ENCODE assay signal across 8 cellular contexts in genomic region chr2:85728883-85729824, GRCh38. TPM values are rescaled to one million over a fixed set of nuclear protein-coding genes. Genes with fewer than 3 reads are reported as not detected.
DNase-seq lines count a peak whose midpoint lies in the region; ATAC-seq and TF ChIP-seq lines count a peak whose summit lies in the region.

No MANE protein-coding gene starts in this region.

- no peak overlapping the region for H3K27ac ChIP-seq in CD4-positive, alpha-beta memory T cell (ENCODE audit: low read depth, low read length)
- no peak overlapping the region for H3K27ac ChIP-seq in SK-N-MC
- H3K27ac ChIP-seq in parathyroid adenoma, result peak overlapping the region; percentile 22
- H3K27ac ChIP-seq in transverse colon, result no peak overlapping the region

- H3K4me3 Mint-ChIP-seq in CD4-positive, alpha-beta memory T cell, result no peak overlapping the region
- H3K4me3 Mint-ChIP-seq in glutamatergic neuron (ENCODE audit: unreplicated experiment), result no peak overlapping the region

- H3K27me3 Mint-ChIP-seq in CD4-positive, alpha-beta memory T cell, result peaks cover 5 to 9% of the 10 kb centered on the region in 2 donors
- H3K27me3 Mint-ChIP-seq in glutamatergic neuron (ENCODE audit: unreplicated experiment), result peaks cover 4% of the 10 kb centered on the region

- H3K9me3 Mint-ChIP-seq in CD4-positive, alpha-beta memory T cell, result no peaks in the 10 kb centered on the region
- peaks cover 4% of the 10 kb centered on the region for H3K9me3 Mint-ChIP-seq in glutamatergic neuron (ENCODE audit: unreplicated experiment)

- WGBS in transverse colon (ENCODE audit: low coverage in 1 of 2), 2 donors, result 36 to 48% methylated on average over 5 to 25 of the region's 26 CpGs

- H3K4me1 Mint-ChIP-seq in CD4-positive, alpha-beta memory T cell, result peaks cover 0 to 5% (median 2%) of the 10 kb centered on the region in 4 donors
- peaks cover 19% of the 10 kb centered on the region for H3K4me1 Mint-ChIP-seq in glutamatergic neuron (ENCODE audit: low read depth, unreplicated experiment)

- no peak overlapping the region for H3K4me2 ChIP-seq in parathyroid adenoma (ENCODE audit: low read length)

- peaks cover 10% of the 10 kb centered on the region for H3K27me3 ChIP-seq in CD4-positive, alpha-beta memory T cell (ENCODE audit: insufficient read depth, low read length)
- H3K27me3 ChIP-seq in MG63 (no peaks in the 10 kb centered on the region), parathyroid adenoma (ENCODE audit: control insufficient read depth, insufficient read depth, low read length) (no peaks in the 10 kb centered on the region), transverse colon (peaks cover 4% of the 10 kb centered on the region)

- no peaks in the 10 kb centered on the region for H3K36me3 Mint-ChIP-seq in CD4-positive, alpha-beta memory T cell
- no peaks in the 10 kb centered on the region for H3K36me3 Mint-ChIP-seq in glutamatergic neuron (ENCODE audit: unreplicated experiment)

- H3K4me1 ChIP-seq in CD4-positive, alpha-beta memory T cell (ENCODE audit: insufficient read depth, low read length), result peaks cover 5% of the 10 kb centered on the region
- no peaks in the 10 kb centered on the region for H3K4me1 ChIP-seq in parathyroid adenoma
- peaks cover 0 to 11% (median 4%) of the 10 kb centered on the region in 4 donors for H3K4me1 ChIP-seq in transverse colon

- POLR2A ChIA-PET in CD4-positive, alpha-beta memory T cell (lab: Charles Lee; ENCODE audit: partially characterized antibody), result no interaction called here

- in situ Hi-C loops in transverse colon (cut with MboI; ENCODE audit: low pct_ligation_motif_present in 1 of 4, low pct_unique_long_range_greater_than_20kb in 1 of 4, low sequenced_read_pairs in 3 of 4), result no loop called here

- H3K9ac ChIP-seq in SK-N-MC (ENCODE audit: insufficient read length), result no peak overlapping the region
- no peak overlapping the region for H3K9ac ChIP-seq in parathyroid adenoma

- no peaks in the 10 kb centered on the region for H3K9me3 ChIP-seq in CD4-positive, alpha-beta memory T cell (ENCODE audit: control insufficient read depth in 1 of 2, low read length in 2 of 2)
- H3K9me3 ChIP-seq in MG63 (no peaks in the 10 kb centered on the region), SK-N-MC (ENCODE audit: low read depth, low read length) (no peaks in the 10 kb centered on the region), parathyroid adenoma (ENCODE audit: control insufficient read depth, low read length) (no peaks in the 10 kb centered on the region), transverse colon (no peaks in the 10 kb centered on the region)

- TF ChIP-seq CTCF in glutamatergic neuron (IDR thresholded peaks at IDR 0.05; ENCODE audit: partially characterized antibody, unreplicated experiment) (peak; percentile 89), parathyroid adenoma (IDR thresholded peaks at IDR 0.05) (peak; percentile 98), transverse colon (IDR thresholded peaks at IDR 0.05) (peak; percentile 88 to 94 (median 90))

- peak overlapping the region; percentile 27 for H2AFZ ChIP-seq in parathyroid adenoma

- ATAC-seq in GM21381 (IDR thresholded peaks at IDR 0.05; ENCODE audit: unreplicated experiment), result peak; percentile 84

- peak overlapping the region in 1 of 7 donors; percentile 48 for H3K27ac Mint-ChIP-seq in CD4-positive, alpha-beta memory T cell
- H3K27ac Mint-ChIP-seq in glutamatergic neuron (ENCODE audit: unreplicated experiment), result no peak overlapping the region

- peak in 4 of 5 donors; percentile 51 to 61 (median 54) for DNase-seq in CD4-positive, alpha-beta memory T cell
- peak; percentile 83 for DNase-seq in MG63
- no peak for DNase-seq in SK-N-MC (ENCODE audit: low read depth, low spot score)
- DNase-seq in activated naive CD4-positive, alpha-beta T cell treated with Interleukin-2 at 50 U/mL for 16 hours, result peak; percentile 73
- peak; percentile 95 for DNase-seq in glutamatergic neuron
- DNase-seq in transverse colon, result peak; percentile 89

- CTCF ChIA-PET in CD4-positive, alpha-beta memory T cell (lab: Charles Lee; ENCODE audit: partially characterized antibody), result interaction anchor here (0.7 to 2.4 kb wide), 28 partner anchors 9 to 380 kb away, joined by 3 to 25 read pairs (median 4); partner anchors contain the start of genes ATOH8 and GNLY

- no peak overlapping the region for H3K4me3 ChIP-seq in CD4-positive, alpha-beta memory T cell (ENCODE audit: low read length in 2 of 2)
- H3K4me3 ChIP-seq in MG63, result no peak overlapping the region
- peak overlapping the region; percentile 47; the same call in 1 of the 2 replicates for H3K4me3 ChIP-seq in SK-N-MC
- H3K4me3 ChIP-seq in parathyroid adenoma (ENCODE audit: low read depth, low read length), result no peak overlapping the region
- no peak overlapping the region for H3K4me3 ChIP-seq in transverse colon

- H3K79me2 ChIP-seq in parathyroid adenoma, result no peaks in the 10 kb centered on the region

- TF ChIP-seq EP300 in transverse colon (IDR thresholded peaks at IDR 0.05; ENCODE audit: low read depth), result no peak

- TF ChIP-seq POLR2A in transverse colon (IDR thresholded peaks at IDR 0.05), result no peak

- H3K36me3 ChIP-seq in CD4-positive, alpha-beta memory T cell (ENCODE audit: insufficient read depth, low read length), result no peaks in the 10 kb centered on the region
- H3K36me3 ChIP-seq in MG63, result no peaks in the 10 kb centered on the region
- H3K36me3 ChIP-seq in SK-N-MC (ENCODE audit: insufficient read depth, low read length), result no peaks in the 10 kb centered on the region
- H3K36me3 ChIP-seq in parathyroid adenoma (ENCODE audit: control insufficient read depth, insufficient read depth, low read length), result no peaks in the 10 kb centered on the region
- H3K36me3 ChIP-seq in transverse colon, result no peaks in the 10 kb centered on the region

- intact Hi-C loops in CD4-positive, alpha-beta memory T cell (cut with micrococcal nuclease), result loop anchor here (1.0 kb wide), 1 partner anchor 85 kb away; no protein-coding TSS in a partner anchor
- intact Hi-C loops in transverse colon (cut with DNase I; ENCODE audit: low total_unique reads), result loop anchor here (2.0 kb wide), 2 partner anchors 46 to 86 kb away; no protein-coding TSS in a partner anchor

RNA-seq across cellular contexts. Expression of gene ATOH8, which starts 24.6 kb away (rescaled TPM):
- total RNA-seq in CD4-positive, alpha-beta memory T cell, result not detected
- not detected for polyA plus RNA-seq in CD4-positive, alpha-beta memory T cell
- 43.5 and 59.1 TPM in 2 replicates for total RNA-seq in MG63 (2014; rRNA removed; shearing (Covaris generic); ENCODE audit: low replicate concordance)
- total RNA-seq in glutamatergic neuron (ENCODE audit: unreplicated experiment) (9.0 TPM), transverse colon (10 to 100 TPM in 3 of 4 donors, 1 to 10 TPM in 1; 7.4 to 32.6 (median 14.4) TPM)

RNA-seq across cellular contexts. Expression of gene GNLY, which starts 35.0 kb away (rescaled TPM):
- total RNA-seq in CD4-positive, alpha-beta memory T cell, result 10 to 100 TPM; 17.2 to 20.0 TPM
- 10 to 100 TPM; 22.3 to 32.2 TPM for polyA plus RNA-seq in CD4-positive, alpha-beta memory T cell
- total RNA-seq in MG63 (2014; rRNA removed; shearing (Covaris generic); ENCODE audit: low replicate concordance), result not detected in 2 replicates
- total RNA-seq in glutamatergic neuron (ENCODE audit: unreplicated experiment) (not detected), transverse colon (10 to 100 TPM in 1 of 4 donors, 1 to 10 TPM in 1, not detected in 2; 5.2 to 11.7 TPM)

Comparison
In these comparisons a context has a peak if more than half of its experiments do, and no peak if none do; other contexts are left out.
1. RNA of gene ATOH8, which starts 24.6 kb away (total RNA-seq): 43.5 to 59.1 TPM in MG63, 7.4 to 32.6 TPM in transverse colon and 9.0 TPM in glutamatergic neuron (single experiment); not detected in CD4-positive, alpha-beta memory T cell; every median in the first group is over 4 times any median in the second.
2. Peak in every context shown above with its lines, with median percentiles within 50 percentile points of each other: CTCF ChIP-seq.